ENCODE assay signal across 28 cellular contexts in the genomic region with DNA sequence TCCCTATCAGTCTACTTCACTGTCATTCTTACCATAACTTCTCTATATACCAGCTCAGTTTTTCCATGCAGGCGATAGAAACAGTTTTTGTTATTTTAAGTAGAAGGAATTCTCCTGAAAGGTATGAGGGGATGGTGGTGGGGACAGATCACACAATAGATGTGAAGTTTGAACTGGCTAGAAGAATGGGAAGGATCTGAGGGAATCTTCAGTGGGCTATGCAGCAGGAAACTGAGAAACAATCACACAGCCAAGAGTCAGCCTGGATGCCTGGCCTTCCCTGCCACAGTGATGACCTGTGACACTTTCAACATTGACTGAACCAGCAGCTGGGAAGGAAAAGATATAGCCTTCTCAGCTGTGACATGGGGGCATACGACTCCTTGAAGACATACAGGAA.
"Had no signal": no experiment of that assay in that cellular context is flagged by ENCODE, and none has a peak within 500 bp of the region (broad histone marks: within the 10 kb centered on the region; RNA-seq: fewer than 3 reads in every experiment).

No MANE protein-coding gene starts in this region.

- ATAC-seq: left colon; left lung; lower lobe of right lung; natural killer cell; right lobe of liver; stimulated activated naive B cell treated with anti-CD40 and anti-IgM and Interleukin-4, amounts not matched to agents 10 μg/mL and 1 μg/mL and 100 μg/mL, for 72 hours; stimulated activated naive CD8-positive, alpha-beta T cell treated with anti-CD3 and anti-CD28 coated beads, Interleukin-15, Interleukin-2, amounts not matched to agents 100 U/mL and 50 U/mL, for 24 hours had no signal

- H2AFZ ChIP-seq: hepatocyte had no signal

- H3K4me3 Mint-ChIP-seq: immature natural killer cell; mesothelial cell of epicardium; naive B cell; natural killer cell; stimulated activated naive B cell treated with anti-CD40 and anti-IgM and Interleukin-4, amounts not matched to agents 10 μg/mL and 1 μg/mL and 100 μg/mL, for 72 hours; type B pancreatic cell had no signal

- H3K9me3 ChIP-seq: left lung, lower lobe of right lung, ovary, right atrium auricular region, right lobe of liver, stomach, testis, thyroid gland, uterus had no signal

- H3K79me2 ChIP-seq: hepatocyte had no signal

- H3K4me1 Mint-ChIP-seq: immature natural killer cell, mesothelial cell of epicardium, natural killer cell had no signal

- H3K4me2 ChIP-seq: hepatocyte had no signal

- H3K4me1 ChIP-seq: left lung, lower lobe of right lung, right atrium auricular region, right lobe of liver, stomach, testis, thyroid gland, uterus had no signal

- H3K27me3 ChIP-seq: hepatocyte, left lung, ovary, right atrium auricular region, right lobe of liver, stomach, testis, thyroid gland, uterus had no signal

- H3K27me3 Mint-ChIP-seq: progenitor cell of endocrine pancreas; stimulated activated naive B cell treated with anti-CD40 and anti-IgM and Interleukin-4, amounts not matched to agents 10 μg/mL and 1 μg/mL and 100 μg/mL, for 72 hours; type B pancreatic cell had no signal

- H3K36me3 ChIP-seq: left lung, lower lobe of right lung, ovary, right atrium auricular region, right lobe of liver, stomach, thyroid gland, uterus had no signal

- H3K27ac Mint-ChIP-seq: immature natural killer cell; mesothelial cell of epicardium; naive B cell; natural killer cell; progenitor cell of endocrine pancreas; stimulated activated naive B cell treated with anti-CD40 and anti-IgM and Interleukin-4, amounts not matched to agents 10 μg/mL and 1 μg/mL and 100 μg/mL, for 72 hours; type B pancreatic cell had no signal

- FAIRE-seq: islet of Langerhans, kidney had no signal

- H3K36me3 Mint-ChIP-seq: immature natural killer cell; mesothelial cell of epicardium; naive B cell; natural killer cell; stimulated activated naive B cell treated with anti-CD40 and anti-IgM and Interleukin-4, amounts not matched to agents 10 μg/mL and 1 μg/mL and 100 μg/mL, for 72 hours; type B pancreatic cell had no signal

- DNase-seq: immature natural killer cell; kidney; left colon; left lung; lower lobe of right lung; mammary epithelial cell; mesenchymal stem cell; naive B cell; natural killer cell; ovary; right lobe of liver; stimulated activated CD4-positive, alpha-beta T cell treated with anti-CD3 and anti-CD28 coated beads, Interleukin-12 subunit alpha, Interleukin-12 subunit beta, amount 100 ng/mL, for 4 hours; stimulated activated CD4-positive, alpha-beta T cell treated with anti-CD3 and anti-CD28 coated beads, Interleukin-15, amount 100 ng/mL, for 24 hours; stimulated activated CD4-positive, alpha-beta T cell treated with anti-CD3 and anti-CD28 coated beads, Interleukin-2, amount 100 ng/mL, for 24 hours; stimulated activated CD4-positive, alpha-beta T cell treated with anti-CD3 and anti-CD28 coated beads, Interleukin-4, amount 100 ng/mL, for 1 hour; stimulated activated naive B cell treated with anti-CD40 and anti-IgM and Interleukin-4, amounts not matched to agents 10 μg/mL and 1 μg/mL and 100 μg/mL, for 72 hours; stimulated activated naive CD8-positive, alpha-beta T cell treated with anti-CD3 and anti-CD28 coated beads, Interleukin-15, Interleukin-2, amounts not matched to agents 100 U/mL and 50 U/mL, for 24 hours; stomach; testis; thyroid gland; uterus had no signal

- H3K4me3 ChIP-seq: hepatocyte, left lung, lower lobe of right lung, ovary, right atrium auricular region, right lobe of liver, skin epidermis, stomach, testis, thyroid gland, uterus had no signal

- H3K27ac ChIP-seq: hepatocyte, left lung, lower lobe of right lung, ovary, right atrium auricular region, right lobe of liver, skin epidermis, stomach, testis, thyroid gland, uterus had no signal
